Comparison of ENCODE assay signal across 1 cellular context in the genomic region with DNA sequence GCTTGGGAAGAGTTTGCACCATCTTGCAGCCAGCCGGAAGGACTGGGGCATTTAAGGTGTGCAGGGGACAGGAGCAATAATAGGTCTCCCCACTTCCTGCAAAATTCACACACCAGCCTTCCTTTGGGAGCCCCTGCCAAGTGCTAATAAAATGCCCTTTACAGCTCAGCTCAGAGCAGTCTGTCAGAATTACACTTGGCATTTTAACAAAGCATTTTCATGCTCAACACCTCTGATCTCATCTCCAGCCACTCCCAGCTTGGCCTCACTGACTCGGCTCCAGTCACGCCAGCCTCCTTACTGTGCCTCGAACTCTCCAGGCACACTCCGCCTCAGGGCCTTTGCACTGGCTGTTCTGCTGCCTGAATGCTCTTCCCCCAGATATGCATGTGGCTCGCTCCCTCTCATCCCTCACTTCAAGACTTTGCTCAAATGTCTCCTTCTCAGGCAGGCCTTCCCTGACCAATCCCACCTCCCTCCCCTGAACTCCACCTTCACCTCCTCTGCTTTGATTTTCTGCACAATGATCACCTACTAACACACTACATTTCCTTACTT.
A peak's percentile ranks its signal among the peaks of the same experiment; 100 is the strongest.
TF ChIP-seq lines count a peak whose summit lies in the region.

No MANE protein-coding gene starts in this region.

TF ChIP-seq in H1, 55 proteins besides CTCF, POLR2A, EP300 and RAD21 (continued from another document):
- TF ChIP-seq RXRA (IDR thresholded peaks at IDR 0.05; ENCODE audit: insufficient read depth, low read depth, low read length) (no peak), CHD1 (IDR thresholded peaks at IDR 0.05; ENCODE audit: low read depth, low read length) (no peak), KDM1A (IDR thresholded peaks at IDR 0.05; ENCODE audit: borderline replicate concordance, low read length) (peak; percentile 77; the same call in 1 of the 2 replicates), SAP30 (IDR thresholded peaks at IDR 0.05; ENCODE audit: insufficient read depth, insufficient replicate concordance, low read length) (no peak)
TF ChIP-seq in H1: peak in this region for 1.
